1 cellular context compared by ENCODE assay signal in genomic region chr3:107429330-107430181, GRCh38.
TF ChIP-seq lines count a peak whose summit lies in the region.

No MANE protein-coding gene starts in this region.

TF ChIP-seq in HepG2, 621 proteins besides CTCF, POLR2A, EP300 and RAD21 (continued from another document):
- TF ChIP-seq ZNF484 (CRISPR knock-in tag; IDR thresholded peaks at IDR 0.05; ENCODE audit: borderline replicate concordance, low read depth) (no peak), ARNTL (CRISPR knock-in tag; IDR thresholded peaks at IDR 0.05) (no peak), TEAD3 (CRISPR knock-in tag; optimal IDR thresholded peaks at IDR 0.05; ENCODE audit: borderline replicate concordance) (peak; percentile 29), KLF6 (CRISPR knock-in tag; IDR thresholded peaks at IDR 0.05) (no peak), ZNF562 (CRISPR knock-in tag; IDR thresholded peaks at IDR 0.05; ENCODE audit: borderline replicate concordance) (no peak), SOX6 (IDR thresholded peaks at IDR 0.05) (no peak), SOX6 (CRISPR knock-in tag; IDR thresholded peaks at IDR 0.05) (peak; percentile 16; the same call in 1 of the 2 replicates), ZNF20 (CRISPR knock-in tag; IDR thresholded peaks at IDR 0.05) (no peak), ZNF574 (CRISPR knock-in tag; IDR thresholded peaks at IDR 0.05) (peak; percentile 17; the same call in 1 of the 2 replicates), TERF1 (CRISPR knock-in tag; IDR thresholded peaks at IDR 0.05) (no peak), SMC3 (IDR thresholded peaks at IDR 0.05; ENCODE audit: low read length) (0 out of 2 replicates have a peak, but pooled peaks have one; percentile 17), ZNF800 (CRISPR knock-in tag; IDR thresholded peaks at IDR 0.05) (peak; percentile 71; the same call in 1 of the 2 replicates), ZNF124 (CRISPR knock-in tag; IDR thresholded peaks at IDR 0.05) (0 out of 2 replicates have a peak, but pooled peaks have one; percentile 42), ZNF121 (CRISPR knock-in tag; IDR thresholded peaks at IDR 0.05) (no peak), ZNF253 (CRISPR knock-in tag; IDR thresholded peaks at IDR 0.05; ENCODE audit: borderline replicate concordance) (no peak), CBX1 (IDR thresholded peaks at IDR 0.05; ENCODE audit: low read depth) (peak; percentile 4), XRCC5 (optimal IDR thresholded peaks at IDR 0.05; ENCODE audit: low read length) (peak; percentile 84), STAG1 (CRISPR knock-in tag; IDR thresholded peaks at IDR 0.05) (peak; percentile 63), CREB1 (IDR thresholded peaks at IDR 0.05) (no peak), CREB1 (CRISPR knock-in tag; IDR thresholded peaks at IDR 0.05) (no peak), MLXIP (CRISPR knock-in tag; IDR thresholded peaks at IDR 0.05; ENCODE audit: borderline replicate concordance) (no peak), KDM5A (IDR thresholded peaks at IDR 0.05; ENCODE audit: borderline replicate concordance, low read length) (no peak), HMGXB4 (CRISPR knock-in tag; IDR thresholded peaks at IDR 0.05; ENCODE audit: borderline replicate concordance in 1 of 2, low read depth in 1 of 2) (peak; percentile 48 to 49; a peak in 2 of 4 replicates), ELF1 (CRISPR knock-in tag; IDR thresholded peaks at IDR 0.05) (no peak), ZNF501 (CRISPR knock-in tag; IDR thresholded peaks at IDR 0.05) (0 out of 2 replicates have a peak, but pooled peaks have one; percentile 36), ZSCAN20 (CRISPR knock-in tag; IDR thresholded peaks at IDR 0.05; ENCODE audit: borderline replicate concordance) (no peak), ZNF781 (CRISPR knock-in tag; IDR thresholded peaks at IDR 0.05; ENCODE audit: borderline replicate concordance, not compliant biosample characterization) (no peak), ATF1 (CRISPR knock-in tag; IDR thresholded peaks at IDR 0.05) (no peak), ZNF780A (CRISPR knock-in tag; IDR thresholded peaks at IDR 0.05) (no peak), UBTF (CRISPR knock-in tag; IDR thresholded peaks at IDR 0.05) (peak; percentile 33; the same call in 1 of the 2 replicates), BCL6 (CRISPR knock-in tag; IDR thresholded peaks at IDR 0.05) (peak; percentile 21; the same call in 1 of the 2 replicates), ARID2 (CRISPR knock-in tag; IDR thresholded peaks at IDR 0.05; ENCODE audit: borderline replicate concordance) (no peak), MYPOP (CRISPR knock-in tag; IDR thresholded peaks at IDR 0.05) (no peak), CBX2 (IDR thresholded peaks at IDR 0.05; ENCODE audit: low read depth, low read length) (no peak), CBX2 (CRISPR knock-in tag; IDR thresholded peaks at IDR 0.05; ENCODE audit: low read depth) (0 out of 2 replicates have a peak, but pooled peaks have one; percentile 45), BCLAF1 (IDR thresholded peaks at IDR 0.05) (no peak), ZSCAN31 (CRISPR knock-in tag; IDR thresholded peaks at IDR 0.05; ENCODE audit: low read depth) (no peak), GABPB1 (CRISPR knock-in tag; IDR thresholded peaks at IDR 0.05) (no peak), ZFX (CRISPR knock-in tag; IDR thresholded peaks at IDR 0.05; ENCODE audit: low read depth) (peak; percentile 17; the same call in 1 of the 2 replicates)
